ENCODE assay signal across 24 cellular contexts in genomic region chr9:120970249-120970648, GRCh38.
"Had no signal": no experiment of that assay in that cellular context is flagged by ENCODE, and none has a peak within 500 bp of the region (broad histone marks: within the 10 kb centered on the region; RNA-seq: fewer than 3 reads in every experiment).

No MANE protein-coding gene starts in this region.

- DNase-seq: activated B cell treated with CpG ODN at 0.5 μM for 24 hours; activated CD4-positive, alpha-beta T cell treated with anti-CD3 and anti-CD28 coated beads for 48 hours; activated CD8-positive, alpha-beta memory T cell treated with anti-CD3 and anti-CD28 coated beads, Interleukin-2, amount 50 U/mL, for 4 hours; activated CD8-positive, alpha-beta T cell treated with anti-CD3 and anti-CD28 coated beads, Interleukin-2, amount 10 ng/mL, durations not matched to agents 7 days and 5 days; activated effector memory CD4-positive, alpha-beta T cell treated with anti-CD3 and anti-CD28 coated beads, Interleukin-2, amount 50 U/mL, for 16 hours; activated T-cell treated with anti-CD3 and anti-CD28 coated beads, Interleukin-2, amount 50 U/mL, for 48 hours; amygdala; body of pancreas; caudate nucleus; colonic mucosa; effector CD4-positive, alpha-beta T cell; esophagus squamous epithelium; hypothalamus; kidney glomerular epithelial cell; left ventricle myocardium superior; nucleus accumbens; stimulated activated CD4-positive, alpha-beta T cell treated with anti-CD3 and anti-CD28 coated beads, Interleukin-4, amount 100 ng/mL, for 24 hours; stimulated activated naive CD4-positive, alpha-beta T cell; uterus had no signal

- H3K4me3 Mint-ChIP-seq: activated B cell treated with CpG ODN at 0.5 μM for 24 hours; activated CD8-positive, alpha-beta T cell treated with anti-CD3 and anti-CD28 coated beads, Interleukin-2, amount 10 ng/mL, durations not matched to agents 7 days and 5 days; activated naive CD4-positive, alpha-beta T cell treated with anti-CD3 and anti-CD28 coated beads, Interleukin-2, amount 50 U/mL, for 24 hours; memory B cell; natural killer cell treated with Interleukin-12 subunit alpha and Interleukin-12 subunit beta and Interleukin-15 and Interleukin-18, amount 100 ng/mL, for 72 hours had no signal

- H3K27ac ChIP-seq: body of pancreas, colonic mucosa, esophagus squamous epithelium, skin epidermis, tibial nerve, uterus had no signal

- H3K4me3 ChIP-seq: body of pancreas, colonic mucosa, esophagus squamous epithelium, skin epidermis, tibial nerve, uterus had no signal

- H3K4me1 ChIP-seq: body of pancreas, colonic mucosa, uterus had no signal

- H3K27me3 Mint-ChIP-seq: activated B cell treated with CpG ODN at 0.5 μM for 24 hours; activated naive CD4-positive, alpha-beta T cell treated with anti-CD3 and anti-CD28 coated beads, Interleukin-2, amount 50 U/mL, for 24 hours; memory B cell had no signal

- H3K36me3 Mint-ChIP-seq: activated naive CD4-positive, alpha-beta T cell treated with anti-CD3 and anti-CD28 coated beads, Interleukin-2, amount 50 U/mL, for 24 hours; natural killer cell treated with Interleukin-12 subunit alpha and Interleukin-12 subunit beta and Interleukin-15 and Interleukin-18, amount 100 ng/mL, for 72 hours had no signal

- H3K9me3 Mint-ChIP-seq: activated B cell treated with CpG ODN at 0.5 μM for 24 hours; activated naive CD4-positive, alpha-beta T cell treated with anti-CD3 and anti-CD28 coated beads, Interleukin-2, amount 50 U/mL, for 24 hours; memory B cell; natural killer cell treated with Interleukin-12 subunit alpha and Interleukin-12 subunit beta and Interleukin-15 and Interleukin-18, amount 100 ng/mL, for 72 hours had no signal

- H3K36me3 ChIP-seq: colonic mucosa, esophagus squamous epithelium, uterus had no signal

- H3K27me3 ChIP-seq: body of pancreas, colonic mucosa, esophagus squamous epithelium, tibial nerve, uterus had no signal

- H3K9me3 ChIP-seq: body of pancreas, colonic mucosa, esophagus squamous epithelium, tibial nerve, uterus had no signal

- H3K27ac Mint-ChIP-seq: activated B cell treated with CpG ODN at 0.5 μM for 24 hours; activated CD8-positive, alpha-beta T cell treated with anti-CD3 and anti-CD28 coated beads, Interleukin-2, amount 10 ng/mL, durations not matched to agents 7 days and 5 days; activated naive CD4-positive, alpha-beta T cell treated with anti-CD3 and anti-CD28 coated beads, Interleukin-2, amount 50 U/mL, for 24 hours; memory B cell; natural killer cell treated with Interleukin-12 subunit alpha and Interleukin-12 subunit beta and Interleukin-15 and Interleukin-18, amount 100 ng/mL, for 72 hours had no signal
